Comparison of ENCODE assay signal across 8 cellular contexts in the genomic region with DNA sequence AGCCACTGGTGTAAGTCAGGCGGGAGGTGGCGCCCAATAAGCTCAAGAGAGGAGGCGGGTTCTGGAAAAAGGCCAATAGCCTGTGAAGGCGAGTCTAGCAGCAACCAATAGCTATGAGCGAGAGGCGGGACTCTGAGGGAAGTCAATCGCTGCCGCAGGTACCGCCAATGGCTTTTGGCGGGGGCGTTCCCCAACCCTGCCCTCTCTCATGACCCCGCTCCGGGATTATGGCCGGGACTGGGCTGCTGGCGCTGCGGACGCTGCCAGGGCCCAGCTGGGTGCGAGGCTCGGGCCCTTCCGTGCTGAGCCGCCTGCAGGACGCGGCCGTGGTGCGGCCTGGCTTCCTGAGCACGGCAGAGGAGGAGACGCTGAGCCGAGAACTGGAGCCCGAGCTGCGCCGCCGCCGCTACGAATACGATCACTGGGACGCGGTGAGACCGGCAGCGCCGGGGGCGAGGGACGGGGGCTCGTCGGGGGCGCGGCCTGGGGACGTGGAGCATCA. TPM values are rescaled to one million over a fixed set of nuclear protein-coding genes. Genes with fewer than 3 reads are reported as not detected.
DNase-seq lines count a peak whose midpoint lies in the region; ATAC-seq and TF ChIP-seq lines count a peak whose summit lies in the region.

A gene with protein sequence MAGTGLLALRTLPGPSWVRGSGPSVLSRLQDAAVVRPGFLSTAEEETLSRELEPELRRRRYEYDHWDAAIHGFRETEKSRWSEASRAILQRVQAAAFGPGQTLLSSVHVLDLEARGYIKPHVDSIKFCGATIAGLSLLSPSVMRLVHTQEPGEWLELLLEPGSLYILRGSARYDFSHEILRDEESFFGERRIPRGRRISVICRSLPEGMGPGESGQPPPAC (plus strand): TSS at position 201 of the 502 bp plus-strand sequence. CDS start 27 bp downstream, at position 228.

- H3K9me3 Mint-ChIP-seq in stimulated activated naive CD8-positive, alpha-beta T cell treated with anti-CD3 and anti-CD28 coated beads, Interleukin-15, amount 100 ng/mL, for 72 hours: no peaks in the 10 kb centered on the region

- H3K9me3 ChIP-seq in HAP-1 (no peaks in the 10 kb centered on the region), MM.1S (replicated peaks; ENCODE audit: insufficient read depth, low read length) (no peaks in the 10 kb centered on the region), neural cell (ENCODE audit: low read length) (no peaks in the 10 kb centered on the region)

- TF ChIP-seq CTCF in MM.1S (IDR thresholded peaks at IDR 0.05; ENCODE audit: low read length): no peak
- TF ChIP-seq CTCF in foreskin fibroblast (IDR thresholded peaks at IDR 0.05; ENCODE audit: low read depth, low read length): no peak
- peak; percentile 61 for TF ChIP-seq CTCF in neural cell (IDR thresholded peaks at IDR 0.05; ENCODE audit: poor library complexity, severe bottlenecking)

- H3K79me2 ChIP-seq in MM.1S (ENCODE audit: low read length) (peaks cover 8% of the 10 kb centered on the region; the same call in 1 of the 2 replicates), neural cell (replicated peaks; ENCODE audit: insufficient read depth, low read length) (no peaks in the 10 kb centered on the region)

- H3K27me3 Mint-ChIP-seq in stimulated activated naive CD8-positive, alpha-beta T cell treated with anti-CD3 and anti-CD28 coated beads, Interleukin-15, amount 100 ng/mL, for 72 hours: no peaks in the 10 kb centered on the region

- peak; percentile 61 for TF ChIP-seq RAD21 in neural cell (conservative IDR thresholded peaks at IDR 0.05)

- H3K4me3 ChIP-seq in HAP-1: peak within 1 kb of the TSS; percentile 90
- H3K4me3 ChIP-seq in MM.1S (ENCODE audit: low read length): peak within 1 kb of the TSS; percentile 88
- H3K4me3 ChIP-seq in foreskin fibroblast (ENCODE audit: low read depth in 1 of 2, low read length in 2 of 2): peak within 1 kb of the TSS; percentile 74 to 76
- peak within 1 kb of the TSS; percentile 78 for H3K4me3 ChIP-seq in neural cell (ENCODE audit: low read length)

- peak within 1 kb of the TSS; percentile 95 to 98 for H3K27ac Mint-ChIP-seq in stimulated activated naive CD8-positive, alpha-beta T cell treated with anti-CD3 and anti-CD28 coated beads, Interleukin-15, amount 100 ng/mL, for 72 hours

- H3K4me3 Mint-ChIP-seq in stimulated activated naive CD8-positive, alpha-beta T cell treated with anti-CD3 and anti-CD28 coated beads, Interleukin-15, amount 100 ng/mL, for 72 hours: peak within 1 kb of the TSS; percentile 91 to 95

- H3F3A ChIP-seq in MM.1S (ENCODE audit: insufficient read depth, low read length): peaks cover 7% of the 10 kb centered on the region
- H3F3A ChIP-seq in neural cell (ENCODE audit: insufficient read depth, low read length, poor library complexity, severe bottlenecking): no peaks in the 10 kb centered on the region

- peak; percentile 68 for TF ChIP-seq EP300 in neural cell (conservative IDR thresholded peaks at IDR 0.05; ENCODE audit: poor library complexity, severe bottlenecking)

- in situ Hi-C loops in HAP-1 (cut with MboI; ENCODE audit: low sequenced_read_pairs): no loop called here

- peak; percentile 99 for DNase-seq in ELF-1 (ENCODE audit: low read depth, low spot score)
- peak; percentile 100 for DNase-seq in HAP-1 (ENCODE audit: low spot score in 2 of 2)
- peak; percentile 100 for DNase-seq in MM.1S
- DNase-seq in SIG-M5 treated with dmso at 0.1 percent for 504 hours (lab: John Stamatoyannopoulos, UW; ENCODE audit: unreplicated experiment): peak; percentile 99
- DNase-seq in activated naive CD4-positive, alpha-beta T cell (lab: John Stamatoyannopoulos, UW): peak; percentile 72 to 91 (median 84)
- DNase-seq in foreskin fibroblast: peak; percentile 100
- peak; percentile 96 to 98 for DNase-seq in stimulated activated naive CD8-positive, alpha-beta T cell treated with anti-CD3 and anti-CD28 coated beads, Interleukin-15, amount 100 ng/mL, for 72 hours

- peak; percentile 87 for ATAC-seq in stimulated activated naive CD8-positive, alpha-beta T cell treated with anti-CD3 and anti-CD28 coated beads, Interleukin-15, amount 100 ng/mL, for 72 hours

- peak within 1 kb of the TSS; percentile 88 for H3K4me2 ChIP-seq in MM.1S (ENCODE audit: low read depth, low read length)
- peak within 1 kb of the TSS; percentile 73 for H3K4me2 ChIP-seq in neural cell (ENCODE audit: low read length)

- no peaks in the 10 kb centered on the region for H3K9me2 ChIP-seq in MM.1S (replicated peaks; ENCODE audit: insufficient read depth, low read length)
- H3K9me2 ChIP-seq in neural cell (ENCODE audit: insufficient read depth, low read length): no peaks in the 10 kb centered on the region

- H3K9ac ChIP-seq in MM.1S (ENCODE audit: low read length): peak within 1 kb of the TSS; percentile 77
- peak within 1 kb of the TSS; percentile 94 for H3K9ac ChIP-seq in neural cell (ENCODE audit: low read length)

- H3K4me1 ChIP-seq in HAP-1: peaks cover 19% of the 10 kb centered on the region
- H3K4me1 ChIP-seq in MM.1S (ENCODE audit: low read length): peaks cover 5% of the 10 kb centered on the region; the same call in 1 of the 2 replicates

- H3K36me3 ChIP-seq in HAP-1 (replicated peaks): peaks cover 11% of the 10 kb centered on the region
- H3K36me3 ChIP-seq in MM.1S (replicated peaks; ENCODE audit: insufficient read depth, low read length): no peaks in the 10 kb centered on the region
- H3K36me3 ChIP-seq in neural cell (ENCODE audit: insufficient read depth, low read length): no peaks in the 10 kb centered on the region

- H3K4me1 Mint-ChIP-seq in stimulated activated naive CD8-positive, alpha-beta T cell treated with anti-CD3 and anti-CD28 coated beads, Interleukin-15, amount 100 ng/mL, for 72 hours: peaks cover 21% of the 10 kb centered on the region

- H3K27me3 ChIP-seq in HAP-1 (ENCODE audit: low read depth) (no peaks in the 10 kb centered on the region), MM.1S (replicated peaks; ENCODE audit: insufficient read depth, low read length) (no peaks in the 10 kb centered on the region), neural cell (ENCODE audit: insufficient read depth, low read depth, low read length) (no peaks in the 10 kb centered on the region)

- H3K27ac ChIP-seq in MM.1S (ENCODE audit: low read length) (peak within 1 kb of the TSS; percentile 87), neural cell (ENCODE audit: low read length) (peak within 1 kb of the TSS; percentile 97)

- peak within 1 kb of the TSS; percentile 90 for H2AFZ ChIP-seq in MM.1S (ENCODE audit: low read length)
- H2AFZ ChIP-seq in neural cell (ENCODE audit: low read depth, low read length): peak within 1 kb of the TSS; percentile 77

- H4K20me1 ChIP-seq in MM.1S (ENCODE audit: insufficient read depth, low read length) (no peaks in the 10 kb centered on the region), neural cell (ENCODE audit: insufficient read depth) (no peaks in the 10 kb centered on the region)

TF ChIP-seq in neural cell, 6 proteins besides CTCF, POLR2A, EP300 and RAD21:
- TF ChIP-seq, protein P1, sequence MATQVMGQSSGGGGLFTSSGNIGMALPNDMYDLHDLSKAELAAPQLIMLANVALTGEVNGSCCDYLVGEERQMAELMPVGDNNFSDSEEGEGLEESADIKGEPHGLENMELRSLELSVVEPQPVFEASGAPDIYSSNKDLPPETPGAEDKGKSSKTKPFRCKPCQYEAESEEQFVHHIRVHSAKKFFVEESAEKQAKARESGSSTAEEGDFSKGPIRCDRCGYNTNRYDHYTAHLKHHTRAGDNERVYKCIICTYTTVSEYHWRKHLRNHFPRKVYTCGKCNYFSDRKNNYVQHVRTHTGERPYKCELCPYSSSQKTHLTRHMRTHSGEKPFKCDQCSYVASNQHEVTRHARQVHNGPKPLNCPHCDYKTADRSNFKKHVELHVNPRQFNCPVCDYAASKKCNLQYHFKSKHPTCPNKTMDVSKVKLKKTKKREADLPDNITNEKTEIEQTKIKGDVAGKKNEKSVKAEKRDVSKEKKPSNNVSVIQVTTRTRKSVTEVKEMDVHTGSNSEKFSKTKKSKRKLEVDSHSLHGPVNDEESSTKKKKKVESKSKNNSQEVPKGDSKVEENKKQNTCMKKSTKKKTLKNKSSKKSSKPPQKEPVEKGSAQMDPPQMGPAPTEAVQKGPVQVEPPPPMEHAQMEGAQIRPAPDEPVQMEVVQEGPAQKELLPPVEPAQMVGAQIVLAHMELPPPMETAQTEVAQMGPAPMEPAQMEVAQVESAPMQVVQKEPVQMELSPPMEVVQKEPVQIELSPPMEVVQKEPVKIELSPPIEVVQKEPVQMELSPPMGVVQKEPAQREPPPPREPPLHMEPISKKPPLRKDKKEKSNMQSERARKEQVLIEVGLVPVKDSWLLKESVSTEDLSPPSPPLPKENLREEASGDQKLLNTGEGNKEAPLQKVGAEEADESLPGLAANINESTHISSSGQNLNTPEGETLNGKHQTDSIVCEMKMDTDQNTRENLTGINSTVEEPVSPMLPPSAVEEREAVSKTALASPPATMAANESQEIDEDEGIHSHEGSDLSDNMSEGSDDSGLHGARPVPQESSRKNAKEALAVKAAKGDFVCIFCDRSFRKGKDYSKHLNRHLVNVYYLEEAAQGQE (IDR thresholded peaks at IDR 0.05; ENCODE audit: borderline replicate concordance): peak; percentile 95
- TF ChIP-seq MXI1 (conservative IDR thresholded peaks at IDR 0.05; ENCODE audit: poor library complexity, severe bottlenecking) (peak; percentile 71), EZH2 (IDR thresholded peaks at IDR 0.05; ENCODE audit: borderline replicate concordance, insufficient read depth, low read length, poor library complexity, severe bottlenecking) (no peak), TAF1 (IDR thresholded peaks at IDR 0.05; ENCODE audit: low read depth) (peak; percentile 94), POLR2AphosphoS5 (IDR thresholded peaks at IDR 0.05) (peak; percentile 90), SMC3 (conservative IDR thresholded peaks at IDR 0.05; ENCODE audit: poor library complexity) (peak; percentile 64)

RNA-seq across cellular contexts. Expression of the gene that starts here (rescaled TPM):
- 154 and 179 TPM in 2 replicates for polyA plus RNA-seq in neural cell
- polyA minus RNA-seq in neural cell: 53.3 and 63.1 TPM in 2 replicates

Comparison
In these comparisons a context has a peak if more than half of its experiments do, and no peak if none do; other contexts are left out.
1. Peak in every context shown above with its lines: DNase-seq, ATAC-seq, H3K4me3 ChIP-seq and H3K27ac ChIP-seq.